3 cellular contexts compared by ENCODE assay signal in the genomic region with DNA sequence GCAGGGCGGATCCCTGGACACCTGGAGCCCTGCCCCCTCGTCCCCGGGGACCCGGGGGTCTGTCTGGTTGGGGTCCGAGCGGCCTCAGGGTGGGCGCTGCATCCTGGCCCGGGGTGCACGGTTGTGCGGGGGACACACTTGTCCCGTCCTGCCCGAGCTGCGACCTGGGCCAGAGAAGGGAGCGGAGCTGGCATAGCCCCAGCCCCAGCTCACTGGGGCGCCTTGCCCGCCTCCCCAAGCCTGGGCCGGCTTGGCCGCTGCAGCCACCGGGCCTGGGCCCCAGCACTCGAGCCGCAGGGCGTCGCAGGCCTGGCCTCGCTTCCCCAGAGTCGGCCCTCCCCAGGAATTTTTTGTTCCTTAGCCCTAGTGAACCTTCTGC.
TF ChIP-seq lines count a peak whose summit lies in the region.

No MANE protein-coding gene starts in this region.

TF ChIP-seq in SK-N-SH, 30 proteins besides CTCF, POLR2A, EP300 and RAD21 (continued from another document):
- TF ChIP-seq NFIC (IDR thresholded peaks at IDR 0.05; ENCODE audit: borderline replicate concordance) (no peak), GABPA (IDR thresholded peaks at IDR 0.05; ENCODE audit: low read depth) (no peak), CHD2 (IDR thresholded peaks at IDR 0.05; ENCODE audit: low read length, partially characterized antibody) (no peak), EZH2phosphoT487 (IDR thresholded peaks at IDR 0.05; ENCODE audit: borderline replicate concordance, low read depth) (no peak), RXRA (IDR thresholded peaks at IDR 0.05; ENCODE audit: borderline replicate concordance, low read depth) (no peak), NRF1 (IDR thresholded peaks at IDR 0.05; ENCODE audit: low read depth, low read length) (no peak), ELF1 (IDR thresholded peaks at IDR 0.05) (no peak), GATA2 (CRISPR knock-in tag; IDR thresholded peaks at IDR 0.05) (no peak), TEAD4 (IDR thresholded peaks at IDR 0.05; ENCODE audit: borderline replicate concordance, insufficient read depth) (no peak)
- TF ChIP-seq, protein P1, sequence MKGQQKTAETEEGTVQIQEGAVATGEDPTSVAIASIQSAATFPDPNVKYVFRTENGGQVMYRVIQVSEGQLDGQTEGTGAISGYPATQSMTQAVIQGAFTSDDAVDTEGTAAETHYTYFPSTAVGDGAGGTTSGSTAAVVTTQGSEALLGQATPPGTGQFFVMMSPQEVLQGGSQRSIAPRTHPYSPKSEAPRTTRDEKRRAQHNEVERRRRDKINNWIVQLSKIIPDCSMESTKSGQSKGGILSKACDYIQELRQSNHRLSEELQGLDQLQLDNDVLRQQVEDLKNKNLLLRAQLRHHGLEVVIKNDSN (IDR thresholded peaks at IDR 0.05; ENCODE audit: borderline replicate concordance, low read depth) = no peak
- TF ChIP-seq, protein P2, sequence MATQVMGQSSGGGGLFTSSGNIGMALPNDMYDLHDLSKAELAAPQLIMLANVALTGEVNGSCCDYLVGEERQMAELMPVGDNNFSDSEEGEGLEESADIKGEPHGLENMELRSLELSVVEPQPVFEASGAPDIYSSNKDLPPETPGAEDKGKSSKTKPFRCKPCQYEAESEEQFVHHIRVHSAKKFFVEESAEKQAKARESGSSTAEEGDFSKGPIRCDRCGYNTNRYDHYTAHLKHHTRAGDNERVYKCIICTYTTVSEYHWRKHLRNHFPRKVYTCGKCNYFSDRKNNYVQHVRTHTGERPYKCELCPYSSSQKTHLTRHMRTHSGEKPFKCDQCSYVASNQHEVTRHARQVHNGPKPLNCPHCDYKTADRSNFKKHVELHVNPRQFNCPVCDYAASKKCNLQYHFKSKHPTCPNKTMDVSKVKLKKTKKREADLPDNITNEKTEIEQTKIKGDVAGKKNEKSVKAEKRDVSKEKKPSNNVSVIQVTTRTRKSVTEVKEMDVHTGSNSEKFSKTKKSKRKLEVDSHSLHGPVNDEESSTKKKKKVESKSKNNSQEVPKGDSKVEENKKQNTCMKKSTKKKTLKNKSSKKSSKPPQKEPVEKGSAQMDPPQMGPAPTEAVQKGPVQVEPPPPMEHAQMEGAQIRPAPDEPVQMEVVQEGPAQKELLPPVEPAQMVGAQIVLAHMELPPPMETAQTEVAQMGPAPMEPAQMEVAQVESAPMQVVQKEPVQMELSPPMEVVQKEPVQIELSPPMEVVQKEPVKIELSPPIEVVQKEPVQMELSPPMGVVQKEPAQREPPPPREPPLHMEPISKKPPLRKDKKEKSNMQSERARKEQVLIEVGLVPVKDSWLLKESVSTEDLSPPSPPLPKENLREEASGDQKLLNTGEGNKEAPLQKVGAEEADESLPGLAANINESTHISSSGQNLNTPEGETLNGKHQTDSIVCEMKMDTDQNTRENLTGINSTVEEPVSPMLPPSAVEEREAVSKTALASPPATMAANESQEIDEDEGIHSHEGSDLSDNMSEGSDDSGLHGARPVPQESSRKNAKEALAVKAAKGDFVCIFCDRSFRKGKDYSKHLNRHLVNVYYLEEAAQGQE (IDR thresholded peaks at IDR 0.05; ENCODE audit: low read depth, low read length) = no peak

TF ChIP-seq in SK-N-SH treated with all-trans-retinoic acid at 6 μM for 48 hours, 23 proteins besides CTCF, POLR2A, EP300 and RAD21 (continued from another document):
- TF ChIP-seq ZFP3 (CRISPR knock-in tag; IDR thresholded peaks at IDR 0.05) = no peak
- TF ChIP-seq, protein P3, sequence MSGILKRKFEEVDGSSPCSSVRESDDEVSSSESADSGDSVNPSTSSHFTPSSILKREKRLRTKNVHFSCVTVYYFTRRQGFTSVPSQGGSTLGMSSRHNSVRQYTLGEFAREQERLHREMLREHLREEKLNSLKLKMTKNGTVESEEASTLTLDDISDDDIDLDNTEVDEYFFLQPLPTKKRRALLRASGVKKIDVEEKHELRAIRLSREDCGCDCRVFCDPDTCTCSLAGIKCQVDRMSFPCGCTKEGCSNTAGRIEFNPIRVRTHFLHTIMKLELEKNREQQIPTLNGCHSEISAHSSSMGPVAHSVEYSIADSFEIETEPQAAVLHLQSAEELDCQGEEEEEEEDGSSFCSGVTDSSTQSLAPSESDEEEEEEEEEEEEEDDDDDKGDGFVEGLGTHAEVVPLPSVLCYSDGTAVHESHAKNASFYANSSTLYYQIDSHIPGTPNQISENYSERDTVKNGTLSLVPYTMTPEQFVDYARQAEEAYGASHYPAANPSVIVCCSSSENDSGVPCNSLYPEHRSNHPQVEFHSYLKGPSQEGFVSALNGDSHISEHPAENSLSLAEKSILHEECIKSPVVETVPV (CRISPR knock-in tag; IDR thresholded peaks at IDR 0.05) = no peak
- no peak for TF ChIP-seq TCF4 (CRISPR knock-in tag; IDR thresholded peaks at IDR 0.05; ENCODE audit: borderline replicate concordance)
TF ChIP-seq in SK-N-SH treated with all-trans-retinoic acid at 6 μM for 48 hours: peak in this region for 0.

TF ChIP-seq in endothelial cell of umbilical vein, 7 proteins besides CTCF, POLR2A, EP300 and RAD21 (continued from another document):
- TF ChIP-seq POLR2AphosphoS5 (IDR thresholded peaks at IDR 0.05; ENCODE audit: insufficient read depth, low read depth, low read length) = no peak
- TF ChIP-seq, protein P4, sequence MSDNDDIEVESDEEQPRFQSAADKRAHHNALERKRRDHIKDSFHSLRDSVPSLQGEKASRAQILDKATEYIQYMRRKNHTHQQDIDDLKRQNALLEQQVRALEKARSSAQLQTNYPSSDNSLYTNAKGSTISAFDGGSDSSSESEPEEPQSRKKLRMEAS (IDR thresholded peaks at IDR 0.05; ENCODE audit: insufficient read depth, insufficient read length) = no peak
- no peak for TF ChIP-seq FOS (IDR thresholded peaks at IDR 0.05; ENCODE audit: borderline replicate concordance, insufficient read depth, low read length)
- TF ChIP-seq MYC (IDR thresholded peaks at IDR 0.05; ENCODE audit: low read depth, low read length) = no peak
